Comparison of ENCODE assay signal across 21 cellular contexts in the genomic region with DNA sequence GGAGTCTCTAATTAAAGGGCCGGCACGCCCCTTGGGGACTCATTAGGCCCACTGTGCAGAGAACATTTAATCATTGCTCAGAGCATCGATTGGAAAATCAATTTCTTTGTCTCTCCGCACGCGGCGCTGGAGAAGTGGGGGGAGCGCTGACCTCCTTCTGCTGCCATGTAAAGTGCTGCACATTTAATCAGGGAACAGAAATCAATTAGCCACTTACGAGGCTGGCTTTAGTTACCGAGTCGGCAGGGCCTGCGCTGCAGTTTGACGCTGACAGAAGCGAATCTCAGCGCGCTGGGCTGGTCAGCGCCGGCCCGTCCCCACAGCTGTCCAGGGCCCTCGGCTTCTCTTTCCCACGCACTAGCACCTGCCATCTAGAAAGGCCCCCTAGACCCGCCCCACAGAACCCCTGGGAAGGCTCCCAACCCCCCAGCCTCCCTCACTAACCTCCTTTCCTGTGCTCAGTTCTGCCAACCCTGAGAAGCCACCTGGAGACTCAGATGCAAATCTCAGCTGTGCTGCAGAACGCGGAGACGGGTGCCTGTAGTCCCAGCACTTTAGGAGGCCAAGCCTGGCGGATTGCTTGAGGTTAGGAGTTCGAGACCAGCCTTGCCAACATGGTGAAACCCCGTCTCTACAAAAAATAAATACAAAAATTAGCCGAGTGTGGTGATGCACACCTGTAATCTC. TPM values are rescaled to one million over a fixed set of nuclear protein-coding genes. Genes with fewer than 3 reads are reported as not detected.
A peak's percentile ranks its signal among the peaks of the same experiment; 100 is the strongest.
DNase-seq lines count a peak whose midpoint lies in the region; ATAC-seq, FAIRE-seq and TF ChIP-seq lines count a peak whose summit lies in the region.
"Had no signal": no experiment of that assay in that cellular context is flagged by ENCODE, and none has a peak within 500 bp of the region (broad histone marks: within the 10 kb centered on the region; RNA-seq: fewer than 3 reads in every experiment).

No MANE protein-coding gene starts in this region.

- H3K27me3 Mint-ChIP-seq in GM23338 (ENCODE audit: insufficient read depth, low read depth, poor library complexity) = peaks cover 25% of the 10 kb centered on the region

- DNase-seq in GM23338 (ENCODE audit: low spot score) = peak; percentile 62
- no peak for DNase-seq in SJCRH30
- DNase-seq in pancreas = no peak
- DNase-seq in D341Med (ENCODE audit: low spot score) = no peak
- DNase-seq in substantia nigra (lab: John Stamatoyannopoulos, UW) = no peak
- DNase-seq: activated CD4-positive, alpha-beta T cell treated with anti-CD3 and anti-CD28 coated beads, Interleukin-2, amount 10 ng/mL, durations not matched to agents 24 days and 14 days; brain microvascular endothelial cell; left cardiac atrium; NCI-H1092; NCI-H2107; NCI-H446 treated with DMSO at 0.1 percent for 48 hours; Peyer's patch had no signal

- H3F3A ChIP-seq in GM23338 (replicated peaks; ENCODE audit: low read depth) = peaks cover 14% of the 10 kb centered on the region; the same call in 1 of the 2 replicates

- peak overlapping the region; percentile 91 for H3K4me2 ChIP-seq in GM23338

- peak; percentile 37 for ATAC-seq in GM23338
- ATAC-seq in pancreas = peak; percentile 69 to 73 (median 70)
- ATAC-seq in GM19463 (IDR thresholded peaks at IDR 0.05; ENCODE audit: unreplicated experiment) = no peak
- ATAC-seq: left cardiac atrium had no signal

- peaks cover 3% of the 10 kb centered on the region; the same call in 1 of the 3 replicates for H3K9me3 Mint-ChIP-seq in GM23338
- H3K9me3 Mint-ChIP-seq: activated CD4-positive, alpha-beta T cell treated with anti-CD3 and anti-CD28 coated beads, Interleukin-2, amount 10 ng/mL, durations not matched to agents 24 days and 14 days; CD8-positive, alpha-beta T cell; naive thymus-derived CD8-positive, alpha-beta T cell; T-helper 1 cell treated with Interleukin-12 subunit alpha and Interleukin-12 subunit beta and Interleukin-4 antibody, amounts not matched to agents 30 μg/mL and 1 μg/mL, for 36 hours had no signal

- H3K9ac ChIP-seq in iPS-20b (ENCODE audit: low read depth, low read length) = peak overlapping the region; percentile 20; the same call in 1 of the 2 replicates

- H3K4me1 ChIP-seq in GM23338 (ENCODE audit: insufficient read depth) (peaks cover 23% of the 10 kb centered on the region), SJCRH30 (peaks cover 4% of the 10 kb centered on the region; the same call in 1 of the 2 replicates), iPS-20b (ENCODE audit: insufficient read depth, low read length) (peaks cover 5% of the 10 kb centered on the region; the same call in 1 of the 2 replicates), pancreas (peaks cover 0 to 8% (median 0%) of the 10 kb centered on the region in 3 donors)

- intact Hi-C loops in pancreas (cut with DNase I) = no loop called here

- no peaks in the 10 kb centered on the region for H3K9me2 ChIP-seq in GM23338 (ENCODE audit: insufficient read depth)

- no peaks in the 10 kb centered on the region for H3K9me3 ChIP-seq in SJCRH30 (replicated peaks)
- H3K9me3 ChIP-seq in iPS-20b (ENCODE audit: insufficient read depth, low read depth, low read length) = no peaks in the 10 kb centered on the region
- H3K9me3 ChIP-seq in pancreas = no peaks in the 10 kb centered on the region
- H3K9me3 ChIP-seq: Peyer's patch, SJSA1, suprapubic skin had no signal

- peak overlapping the region; percentile 49 for H2AFZ ChIP-seq in GM23338

- H3K27me3 ChIP-seq in GM23338 (ENCODE audit: insufficient read depth) = peaks cover 7% of the 10 kb centered on the region; the same call in 1 of the 2 replicates
- H3K27me3 ChIP-seq in SJCRH30 = 0 out of 2 replicates have a peak, but pooled peaks cover 3% of the 10 kb centered on the region
- peaks cover 19% of the 10 kb centered on the region for H3K27me3 ChIP-seq in iPS-20b (ENCODE audit: insufficient read depth, low read length)
- no peaks in the 10 kb centered on the region for H3K27me3 ChIP-seq in pancreas
- H3K27me3 ChIP-seq: brain microvascular endothelial cell, Peyer's patch, SJSA1 had no signal

- H3K4me3 ChIP-seq in GM23338 (peak overlapping the region; percentile 72), SJCRH30 (peak overlapping the region; percentile 52; the same call in 1 of the 2 replicates), iPS-20b (ENCODE audit: low read length) (peak overlapping the region; percentile 55; the same call in 1 of the 2 replicates), pancreas (no peak overlapping the region)
- H3K4me3 ChIP-seq: GM12878, Peyer's patch, SJSA1, suprapubic skin had no signal

- H3K36me3 Mint-ChIP-seq in GM23338 (ENCODE audit: low read depth) = no peaks in the 10 kb centered on the region; the same call in 2 of the 3 replicates
- H3K36me3 Mint-ChIP-seq: CD8-positive, alpha-beta T cell; naive thymus-derived CD8-positive, alpha-beta T cell had no signal

- 20 to 24% methylated on average over 29 of the region's 29 CpGs for WGBS in pancreas, 2 donors

- H3K27ac Mint-ChIP-seq in GM23338 = peak overlapping the region; percentile 52; the same call in 1 of the 2 replicates
- H3K27ac Mint-ChIP-seq: activated CD4-positive, alpha-beta T cell treated with anti-CD3 and anti-CD28 coated beads, Interleukin-2, amount 10 ng/mL, durations not matched to agents 24 days and 14 days; CD8-positive, alpha-beta T cell; naive thymus-derived CD8-positive, alpha-beta T cell; T-helper 1 cell treated with Interleukin-12 subunit alpha and Interleukin-12 subunit beta and Interleukin-4 antibody, amounts not matched to agents 30 μg/mL and 1 μg/mL, for 36 hours had no signal

- H4K20me1 ChIP-seq in GM23338 (replicated peaks; ENCODE audit: insufficient read depth) = no peaks in the 10 kb centered on the region

- no peaks in the 10 kb centered on the region for H3K36me3 ChIP-seq in GM23338 (ENCODE audit: insufficient read depth)
- H3K36me3 ChIP-seq in SJCRH30 = no peaks in the 10 kb centered on the region
- H3K36me3 ChIP-seq in iPS-20b (ENCODE audit: insufficient read depth, low read depth, low read length) = no peaks in the 10 kb centered on the region
- H3K36me3 ChIP-seq in pancreas = no peaks in the 10 kb centered on the region
- H3K36me3 ChIP-seq: brain microvascular endothelial cell, Peyer's patch, SJSA1, suprapubic skin had no signal

- H3K4me3 Mint-ChIP-seq in GM23338 = peak overlapping the region; percentile 70
- H3K4me3 Mint-ChIP-seq: activated CD4-positive, alpha-beta T cell treated with anti-CD3 and anti-CD28 coated beads, Interleukin-2, amount 10 ng/mL, durations not matched to agents 24 days and 14 days; T-helper 1 cell treated with Interleukin-12 subunit alpha and Interleukin-12 subunit beta and Interleukin-4 antibody, amounts not matched to agents 30 μg/mL and 1 μg/mL, for 36 hours had no signal

- no peak for FAIRE-seq in pancreas (lab: Jason Lieb, UNC)
- FAIRE-seq: GM12878, urothelium cell line had no signal

- TF ChIP-seq CTCF in GM23338 (conservative IDR thresholded peaks at IDR 0.05; ENCODE audit: low read depth in 2 of 2) (no peak), pancreas (IDR thresholded peaks at IDR 0.05) (no peak)

- H3K27ac ChIP-seq in GM23338 (ENCODE audit: low read depth) (peak overlapping the region; percentile 81; the same call in 1 of the 2 replicates), SJCRH30 (no peak overlapping the region), iPS-20b (ENCODE audit: low read length) (no peak overlapping the region), pancreas (peak overlapping the region in 1 of 4 donors; percentile 8), substantia nigra (ENCODE audit: low read depth, low read length, poor library complexity, severe bottlenecking) (no peak overlapping the region)
- H3K27ac ChIP-seq: brain microvascular endothelial cell, Peyer's patch, SJSA1, suprapubic skin had no signal

- peaks cover 31% of the 10 kb centered on the region for H3K4me1 Mint-ChIP-seq in GM23338
- H3K4me1 Mint-ChIP-seq: activated CD4-positive, alpha-beta T cell treated with anti-CD3 and anti-CD28 coated beads, Interleukin-2, amount 10 ng/mL, durations not matched to agents 24 days and 14 days had no signal

- no peaks in the 10 kb centered on the region for H3K79me2 ChIP-seq in GM23338 (replicated peaks; ENCODE audit: insufficient read depth)

RNA-seq across cellular contexts. Expression of a gene that starts 20.3 kb away (rescaled TPM):
- total RNA-seq in GM23338 (2014; rRNA removed; shearing (Covaris generic)) = 4.9 and 14.4 TPM in 2 replicates
- polyA plus RNA-seq in GM23338 (2016; fragmentation: Nextera tagmentation; extraction: Ambion mirVana) (4.3 and 6.8 TPM in 2 replicates), pancreas (10 to 100 TPM; 17.0 to 29.3 TPM)
- 0.08 and 0.10 TPM in 2 replicates for total RNA-seq in SJCRH30 (2014; rRNA removed; shearing (Covaris generic))
- total RNA-seq in pancreas = 1 to 10 TPM in 5 of 6 donors, under 1 TPM in 1; 0.92 to 4.3 (median 2.7) TPM
- total RNA-seq: CD8-positive, alpha-beta T cell; GM12878; naive thymus-derived CD8-positive, alpha-beta T cell; suprapubic skin had no signal
- polyA plus RNA-seq: GM12878; naive thymus-derived CD8-positive, alpha-beta T cell had no signal

RNA-seq across cellular contexts. Expression of a gene that starts 40.8 kb away (rescaled TPM):
- 27.1 and 28.4 TPM in 2 replicates for total RNA-seq in GM23338 (2014; rRNA removed; shearing (Covaris generic))
- polyA plus RNA-seq in GM23338 (2016; fragmentation: Nextera tagmentation; extraction: Ambion mirVana) = 13.5 and 14.1 TPM in 2 replicates
- 31.0 and 36.3 TPM in 2 replicates for total RNA-seq in SJCRH30 (2014; rRNA removed; shearing (Covaris generic))
- total RNA-seq in pancreas = under 1 TPM in 5 of 6 donors, not detected in 1; 0.05 to 0.53 (median 0.22) TPM
- polyA plus RNA-seq in pancreas = under 1 TPM; 0.05 to 0.11 TPM
- total RNA-seq: naive thymus-derived CD8-positive, alpha-beta T cell had no signal
- polyA plus RNA-seq: naive thymus-derived CD8-positive, alpha-beta T cell had no signal

Comparison
In these comparisons a context has a peak if more than half of its experiments do, and no peak if none do; other contexts are left out.
1. H3K4me3 ChIP-seq: peak in GM23338 (single experiment), SJCRH30 (single experiment) and iPS-20b (single experiment); none in pancreas (0 of 4).
2. RNA of a gene that starts 40.8 kb away (total RNA-seq): 31.0 to 36.3 TPM in SJCRH30 and 27.1 to 28.4 TPM in GM23338; 0.05 to 0.53 TPM in pancreas; every median in the first group is over 10 times any median in the second.